ENCODE assay signal across 29 cellular contexts in the genomic region with DNA sequence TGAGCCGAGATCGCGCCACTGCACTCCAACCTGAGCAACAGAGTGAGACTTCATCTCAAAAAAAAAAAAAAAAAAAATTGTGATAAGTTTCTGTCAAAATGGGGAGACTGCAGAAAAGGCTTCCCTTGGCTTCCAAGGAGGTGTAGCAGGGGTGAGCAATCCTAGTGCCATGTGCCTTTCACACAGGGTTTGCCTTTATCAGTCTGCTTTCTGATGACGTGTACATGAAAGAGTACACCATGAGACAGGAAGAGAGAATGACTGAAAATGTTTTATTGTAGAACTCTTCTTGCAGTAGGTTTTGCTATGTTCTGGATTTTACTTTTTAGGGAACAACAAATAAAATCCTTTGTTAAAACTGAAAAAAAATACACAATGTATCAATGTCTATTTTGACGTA. TPM values are rescaled to one million over a fixed set of nuclear protein-coding genes. Genes with fewer than 3 reads are reported as not detected.
"Had no signal": no experiment of that assay in that cellular context is flagged by ENCODE, and none has a peak within 500 bp of the region (broad histone marks: within the 10 kb centered on the region; RNA-seq: fewer than 3 reads in every experiment).

No MANE protein-coding gene starts in this region.

- H3K36me3 ChIP-seq: adrenal gland, WERI-Rb-1 had no signal

- H3K27me3 ChIP-seq: adrenal gland had no signal

- H3K27ac ChIP-seq: adrenal gland, PC-9, SK-N-MC, WERI-Rb-1 had no signal

- H3K4me1 ChIP-seq: adrenal gland had no signal

- DNase-seq: activated CD4-positive, alpha-beta memory T cell treated with anti-CD3 and anti-CD28 coated beads, Interleukin-2, amount 10 ng/mL, durations not matched to agents 7 days and 5 days; activated CD4-positive, alpha-beta T cell treated with anti-CD3 and anti-CD28 coated beads for 36 hours; activated CD4-positive, alpha-beta T cell treated with anti-CD3 and anti-CD28 coated beads, Interleukin-2, amount 50 U/mL, for 1 hour; activated CD8-positive, alpha-beta memory T cell treated with anti-CD3 and anti-CD28 coated beads, Interleukin-2, amount 50 U/mL, for 4 hours; activated gamma-delta T cell treated with Interleukin-2 at 50 U/mL for 16 hours; activated naive CD4-positive, alpha-beta T cell treated with anti-CD3 and anti-CD28 coated beads, Interleukin-2, amount 50 U/mL, for 16 hours; activated naive CD8-positive, alpha-beta T cell treated with anti-CD3 and anti-CD28 coated beads, Interleukin-2, amount 10 ng/mL, durations not matched to agents 7 days and 5 days; activated T-cell treated with anti-CD3 and anti-CD28 coated beads, Interleukin-2, amount 50 U/mL, for 72 hours; adrenal gland; anterior cingulate cortex; cerebellar nuclear complex; Kasumi-1; NCI-H1105 treated with DMSO at 0.1 percent for 48 hours; NCI-H1436 treated with DMSO at 0.1 percent for 48 hours; NCI-H187 treated with DMSO at 0.1 percent for 48 hours; NCI-H2081 treated with DMSO at 0.1 percent for 48 hours; NCI-H526; NCI-H82; NK-92 treated with Interleukin-12 subunit alpha and Interleukin-12 subunit beta, amount 100 ng/mL, for 24 hours; PC-9; SIG-M5; T-cell; T-helper 2 cell; T1000; WERI-Rb-1 had no signal

- H2AFZ ChIP-seq: PC-9 had no signal

- H3K4me3 ChIP-seq: adrenal gland, PC-9, SK-N-MC had no signal

- H3K9me3 ChIP-seq: adrenal gland had no signal

RNA-seq across cellular contexts. Expression of a gene that starts 23.4 kb away (rescaled TPM):
- total RNA-seq: activated CD4-positive, alpha-beta memory T cell treated with anti-CD3 and anti-CD28 coated beads, Interleukin-2, amount 10 ng/mL, durations not matched to agents 7 days and 5 days; activated CD4-positive, alpha-beta T cell treated with anti-CD3 and anti-CD28 coated beads for 36 hours; activated naive CD8-positive, alpha-beta T cell treated with anti-CD3 and anti-CD28 coated beads, Interleukin-2, amount 10 ng/mL, durations not matched to agents 7 days and 5 days; activated T-cell treated with anti-CD3 and anti-CD28 coated beads, Interleukin-2, amount 50 U/mL, for 72 hours; activated T-helper 2 cell treated with anti-CD3 and anti-CD28 coated beads, Interferon-gamma antibody, Interleukin-2, Interleukin-4, amounts not matched to agents 10 μg/mL and 5 μg/mL and 100 μg/mL, durations not matched to agents 14 hours and 24 hours and 36 hours; cardiac septum; MCF 10A; PC-9; T-cell had no signal
- polyA plus RNA-seq: adrenal gland had no signal
